Comparison of ENCODE assay signal across 28 cellular contexts in the genomic region with DNA sequence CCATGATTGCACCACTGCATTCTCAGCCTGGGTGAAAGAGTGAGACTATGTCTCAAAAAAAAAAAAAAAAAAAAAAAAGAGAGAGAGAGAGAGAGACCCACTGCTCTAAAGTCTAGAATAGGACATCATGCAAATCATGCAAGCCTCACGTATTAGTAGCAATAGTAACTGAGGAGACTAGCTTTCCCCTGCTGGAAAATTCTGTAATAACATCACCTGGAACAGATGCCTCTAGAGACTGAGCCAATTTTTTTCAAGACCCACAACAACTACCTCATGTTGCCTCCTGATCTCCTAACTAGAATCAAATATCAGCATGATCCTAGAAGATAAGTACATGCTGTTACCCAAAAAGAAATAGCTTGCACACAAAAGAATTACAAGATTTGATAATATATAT.
"Had no signal": no experiment of that assay in that cellular context is flagged by ENCODE, and none has a peak within 500 bp of the region (broad histone marks: within the 10 kb centered on the region; RNA-seq: fewer than 3 reads in every experiment).

No MANE protein-coding gene starts in this region.

- H3K4me3 ChIP-seq: ascending aorta, cardiac muscle cell, colonic mucosa, dorsolateral prefrontal cortex, heart left ventricle, ovary, right lobe of liver, testis, transverse colon had no signal

- H3K27ac ChIP-seq: ascending aorta, cardiac muscle cell, colonic mucosa, dorsolateral prefrontal cortex, heart left ventricle, ovary, right lobe of liver, testis, transverse colon had no signal

- H3K27me3 Mint-ChIP-seq: activated naive CD4-positive, alpha-beta T cell treated with anti-CD3 and anti-CD28 coated beads, Interleukin-2, amount 10 ng/mL, durations not matched to agents 7 days and 5 days; activated naive CD8-positive, alpha-beta T cell treated with anti-CD3 and anti-CD28 coated beads, Interleukin-2, amount 10 ng/mL, durations not matched to agents 7 days and 5 days; naive B cell; progenitor cell of endocrine pancreas; T-helper 17 cell had no signal

- DNase-seq: activated CD4-positive, alpha-beta T cell treated with anti-CD3 and anti-CD28 coated beads for 4 hours; activated CD4-positive, alpha-beta T cell treated with anti-CD3 and anti-CD28 coated beads, Interleukin-2, amount 50 U/mL, for 48 hours; activated CD8-positive, alpha-beta memory T cell treated with anti-CD3 and anti-CD28 coated beads for 24 hours; activated gamma-delta T cell; activated naive CD4-positive, alpha-beta T cell treated with anti-CD3 and anti-CD28 coated beads, Interleukin-2, amount 10 ng/mL, durations not matched to agents 7 days and 5 days; activated naive CD8-positive, alpha-beta T cell treated with anti-CD3 and anti-CD28 coated beads, Interleukin-2, amount 10 ng/mL, durations not matched to agents 7 days and 5 days; activated T-cell treated with anti-CD3 and anti-CD28 coated beads, Interleukin-2, amount 50 U/mL, for 1 hour; cerebellar nuclear complex; colonic mucosa; dorsolateral prefrontal cortex; effector memory CD4-positive, alpha-beta T cell; heart left ventricle; hypothalamus; immature natural killer cell; kidney; left colon; naive B cell; ovary; right lobe of liver; stimulated activated CD4-positive, alpha-beta T cell treated with anti-CD3 and anti-CD28 coated beads, Interleukin-4, amount 100 ng/mL, for 1 hour; stimulated activated naive CD8-positive, alpha-beta T cell treated with anti-CD3 and anti-CD28 coated beads, Interleukin-15, Interleukin-2, amounts not matched to agents 100 U/mL and 50 U/mL, for 24 hours; T-helper 17 cell; testis; transverse colon had no signal

- H3K4me1 Mint-ChIP-seq: activated naive CD4-positive, alpha-beta T cell treated with anti-CD3 and anti-CD28 coated beads, Interleukin-2, amount 10 ng/mL, durations not matched to agents 7 days and 5 days; activated naive CD8-positive, alpha-beta T cell treated with anti-CD3 and anti-CD28 coated beads, Interleukin-2, amount 10 ng/mL, durations not matched to agents 7 days and 5 days; immature natural killer cell; naive B cell; T-helper 17 cell had no signal

- H3K4me3 Mint-ChIP-seq: activated naive CD4-positive, alpha-beta T cell treated with anti-CD3 and anti-CD28 coated beads, Interleukin-2, amount 10 ng/mL, durations not matched to agents 7 days and 5 days; activated naive CD8-positive, alpha-beta T cell treated with anti-CD3 and anti-CD28 coated beads, Interleukin-2, amount 10 ng/mL, durations not matched to agents 7 days and 5 days; brain; immature natural killer cell; naive B cell; T-helper 17 cell had no signal

- H3K27ac Mint-ChIP-seq: activated naive CD4-positive, alpha-beta T cell treated with anti-CD3 and anti-CD28 coated beads, Interleukin-2, amount 10 ng/mL, durations not matched to agents 7 days and 5 days; activated naive CD8-positive, alpha-beta T cell treated with anti-CD3 and anti-CD28 coated beads, Interleukin-2, amount 10 ng/mL, durations not matched to agents 7 days and 5 days; immature natural killer cell; naive B cell; progenitor cell of endocrine pancreas; T-helper 17 cell had no signal

- ATAC-seq: heart left ventricle; left colon; right lobe of liver; stimulated activated naive CD8-positive, alpha-beta T cell treated with anti-CD3 and anti-CD28 coated beads, Interleukin-15, Interleukin-2, amounts not matched to agents 100 U/mL and 50 U/mL, for 24 hours; T-helper 17 cell had no signal

- H3K36me3 Mint-ChIP-seq: activated naive CD4-positive, alpha-beta T cell treated with anti-CD3 and anti-CD28 coated beads, Interleukin-2, amount 10 ng/mL, durations not matched to agents 7 days and 5 days; activated naive CD8-positive, alpha-beta T cell treated with anti-CD3 and anti-CD28 coated beads, Interleukin-2, amount 10 ng/mL, durations not matched to agents 7 days and 5 days; brain; immature natural killer cell; naive B cell had no signal

- H3K9me3 ChIP-seq: ascending aorta, colonic mucosa, heart left ventricle, ovary, right lobe of liver, testis, transverse colon had no signal

- H3K36me3 ChIP-seq: ascending aorta, cardiac muscle cell, colonic mucosa, heart left ventricle, ovary, right lobe of liver, transverse colon had no signal

- H3K4me1 ChIP-seq: ascending aorta, colonic mucosa, heart left ventricle, right lobe of liver, testis, transverse colon had no signal

- H3K27me3 ChIP-seq: ascending aorta, cardiac muscle cell, colonic mucosa, heart left ventricle, ovary, right lobe of liver, testis, transverse colon had no signal
